ENCODE assay signal across 3 cellular contexts in genomic region chr11:66924272-66924671, GRCh38.
TF ChIP-seq lines count a peak whose summit lies in the region.

No MANE protein-coding gene starts in this region.

TF ChIP-seq in HepG2, 621 proteins besides CTCF, POLR2A, EP300 and RAD21 (continues in another document):
- TF ChIP-seq CEBPZ (IDR thresholded peaks at IDR 0.05; ENCODE audit: low read length) (no peak), XBP1 (CRISPR knock-in tag; IDR thresholded peaks at IDR 0.05) (no peak), SOX5 (CRISPR knock-in tag; IDR thresholded peaks at IDR 0.05; ENCODE audit: borderline replicate concordance) (no peak), BCLAF1 (IDR thresholded peaks at IDR 0.05) (no peak), MAFF (IDR thresholded peaks at IDR 0.05; ENCODE audit: low read depth, low read length) (peak; percentile 70), SIX4 (CRISPR knock-in tag; IDR thresholded peaks at IDR 0.05) (no peak), MAFK (conservative IDR thresholded peaks at IDR 0.05 in 1 of 2, IDR thresholded peaks at IDR 0.05 in 1 of 2; ENCODE audit: low read length in 2 of 2) (peak; percentile 73 to 84), E2F5 (CRISPR knock-in tag; conservative IDR thresholded peaks at IDR 0.05) (no peak), ZNF713 (CRISPR knock-in tag; IDR thresholded peaks at IDR 0.05) (no peak)

TF ChIP-seq in IMR-90, 13 proteins besides CTCF, POLR2A, EP300 and RAD21:
- TF ChIP-seq MAFK (IDR thresholded peaks at IDR 0.05; ENCODE audit: low read depth, low read length) (peak; percentile 76), SMC3 (IDR thresholded peaks at IDR 0.05; ENCODE audit: low read depth, low read length) (no peak)

TF ChIP-seq in K562, 482 proteins besides CTCF, POLR2A, EP300 and RAD21:
- TF ChIP-seq MLLT1 (IDR thresholded peaks at IDR 0.05) (no peak), RHOXF2B (CRISPR knock-in tag; conservative IDR thresholded peaks at IDR 0.05) (no peak), MAFK (IDR thresholded peaks at IDR 0.05; ENCODE audit: low read length) (peak; percentile 69; the same call in 1 of the 2 replicates), ADNP (tag; IDR thresholded peaks at IDR 0.05) (no peak), FOXJ3 (CRISPR knock-in tag; IDR thresholded peaks at IDR 0.05) (no peak), MAFG (tag; conservative IDR thresholded peaks at IDR 0.05) (peak; percentile 87), C11orf30 (IDR thresholded peaks at IDR 0.05; ENCODE audit: low read depth) (peak; percentile 92), MAFF (IDR thresholded peaks at IDR 0.05; ENCODE audit: low read length) (peak; percentile 73), ZNF316 (IDR thresholded peaks at IDR 0.05) (peak; percentile 97), ZNF41 (CRISPR knock-in tag; conservative IDR thresholded peaks at IDR 0.05) (no peak)
TF ChIP-seq in K562: peak in this region for 5.
